Comparison of ENCODE assay signal across 1 cellular context in genomic region chr2:19504400-19505198, GRCh38.
TF ChIP-seq lines count a peak whose summit lies in the region.

No MANE protein-coding gene starts in this region.

TF ChIP-seq in HepG2, 621 proteins besides CTCF, POLR2A, EP300 and RAD21 (continued from another document and continues in another):
- TF ChIP-seq RERE (CRISPR knock-in tag; IDR thresholded peaks at IDR 0.05; ENCODE audit: low read depth) (peak; percentile 23; the same call in 1 of the 2 replicates), EZH2 (conservative IDR thresholded peaks at IDR 0.05; ENCODE audit: low read depth, low read length) (no peak), AKNA (CRISPR knock-in tag; IDR thresholded peaks at IDR 0.05; ENCODE audit: borderline replicate concordance) (no peak), ZMYM2 (CRISPR knock-in tag; IDR thresholded peaks at IDR 0.05) (no peak), ZFP90 (CRISPR knock-in tag; IDR thresholded peaks at IDR 0.05; ENCODE audit: borderline replicate concordance) (no peak; the same call in 1 of the 2 replicates), ZNF296 (CRISPR knock-in tag; conservative IDR thresholded peaks at IDR 0.05) (no peak), MTA3 (CRISPR knock-in tag; IDR thresholded peaks at IDR 0.05) (no peak), CREB3 (CRISPR knock-in tag; IDR thresholded peaks at IDR 0.05) (no peak), HOXA7 (CRISPR knock-in tag; IDR thresholded peaks at IDR 0.05) (no peak), DNMT1 (CRISPR knock-in tag; IDR thresholded peaks at IDR 0.05) (no peak), ZNF30 (CRISPR knock-in tag; IDR thresholded peaks at IDR 0.05) (no peak), FIP1L1 (IDR thresholded peaks at IDR 0.05; ENCODE audit: borderline replicate concordance, insufficient read depth, low read depth, low read length) (no peak), MTA1 (CRISPR knock-in tag; IDR thresholded peaks at IDR 0.05; ENCODE audit: borderline replicate concordance) (no peak; the same call in 1 of the 2 replicates), TRIM24 (CRISPR knock-in tag; IDR thresholded peaks at IDR 0.05) (no peak), SKIL (CRISPR knock-in tag; IDR thresholded peaks at IDR 0.05; ENCODE audit: borderline replicate concordance) (0 out of 2 replicates have a peak, but pooled peaks have one; percentile 49), PATZ1 (CRISPR knock-in tag; IDR thresholded peaks at IDR 0.05) (0 out of 2 replicates have a peak, but pooled peaks have one; percentile 30), ZNF784 (CRISPR knock-in tag; IDR thresholded peaks at IDR 0.05; ENCODE audit: borderline replicate concordance) (no peak), ARID5B (CRISPR knock-in tag; IDR thresholded peaks at IDR 0.05) (peak; percentile 81), PBX2 (CRISPR knock-in tag; IDR thresholded peaks at IDR 0.05) (peak; percentile 37; the same call in 1 of the 2 replicates), KDM6A (CRISPR knock-in tag; IDR thresholded peaks at IDR 0.05; ENCODE audit: low read depth) (no peak), FOXA1 (IDR thresholded peaks at IDR 0.05) (peak; percentile 71), FOXA1 (CRISPR knock-in tag; IDR thresholded peaks at IDR 0.05) (peak; percentile 85), USF2 (IDR thresholded peaks at IDR 0.05; ENCODE audit: low read depth, low read length) (no peak), USF2 (CRISPR knock-in tag; IDR thresholded peaks at IDR 0.05; ENCODE audit: borderline replicate concordance) (no peak), ZBTB3 (CRISPR knock-in tag; IDR thresholded peaks at IDR 0.05; ENCODE audit: borderline replicate concordance, low read depth) (peak; percentile 38; the same call in 1 of the 2 replicates), CHCHD3 (CRISPR knock-in tag; IDR thresholded peaks at IDR 0.05) (no peak), ZFAT (CRISPR knock-in tag; conservative IDR thresholded peaks at IDR 0.05) (no peak), ARHGAP35 (CRISPR knock-in tag; IDR thresholded peaks at IDR 0.05; ENCODE audit: borderline replicate concordance) (no peak), ZNF589 (CRISPR knock-in tag; conservative IDR thresholded peaks at IDR 0.05) (no peak)
